12 cellular contexts compared by ENCODE assay signal in genomic region chr7:129925416-129926002, GRCh38. TPM values are rescaled to one million over a fixed set of nuclear protein-coding genes. Genes with fewer than 3 reads are reported as not detected.
DNase-seq lines count a peak whose midpoint lies in the region; ATAC-seq and TF ChIP-seq lines count a peak whose summit lies in the region.
"Had no signal": no experiment of that assay in that cellular context is flagged by ENCODE, and none has a peak within 500 bp of the region (broad histone marks: within the 10 kb centered on the region; RNA-seq: fewer than 3 reads in every experiment).

No MANE protein-coding gene starts in this region.

- no peaks in the 10 kb centered on the region for H3K9me3 Mint-ChIP-seq in endothelial cell (ENCODE audit: unreplicated experiment)
- H3K9me3 Mint-ChIP-seq: activated naive CD8-positive, alpha-beta T cell treated with anti-CD3 and anti-CD28 coated beads, Interleukin-2, amount 50 U/mL, for 24 hours; T-helper 2 cell treated with Interferon-gamma antibody and Interleukin-4, amounts not matched to agents 5 μg/mL and 100 μg/mL, for 36 hours had no signal

- H3K9me3 ChIP-seq in mesodermal cell (ENCODE audit: control insufficient read depth, low read length), result no peaks in the 10 kb centered on the region

- H3K27ac ChIP-seq in mesodermal cell (ENCODE audit: low read depth, low read length, severe bottlenecking), result peak overlapping the region; percentile 29

- DNase-seq in SK-MEL-5 (ENCODE audit: low read depth, low spot score) (peak; percentile 78), endothelial cell (ENCODE audit: low spot score) (no peak), superior temporal gyrus (ENCODE audit: extremely low spot score) (peak; percentile 70), NCI-H748 treated with DMSO at 0.1 percent for 48 hours (lab: John Stamatoyannopoulos, UW) (no peak)
- DNase-seq: activated naive CD8-positive, alpha-beta T cell treated with anti-CD3 and anti-CD28 coated beads, Interleukin-2, amount 50 U/mL, for 24 hours; erythroblast; NCI-H1105 had no signal

- H3K36me3 Mint-ChIP-seq in endothelial cell (ENCODE audit: low read depth, unreplicated experiment), result peaks cover 4% of the 10 kb centered on the region

- WGBS in mesodermal cell (ENCODE audit: insufficient coverage in 2 of 2), 2 experiments, result 94 to 96% methylated on average over 2 to 5 of the region's 8 CpGs

- no peak overlapping the region for H3K4me3 Mint-ChIP-seq in endothelial cell (ENCODE audit: unreplicated experiment)
- H3K4me3 Mint-ChIP-seq: activated naive CD8-positive, alpha-beta T cell treated with anti-CD3 and anti-CD28 coated beads, Interleukin-2, amount 50 U/mL, for 24 hours; T-helper 2 cell treated with Interferon-gamma antibody and Interleukin-4, amounts not matched to agents 5 μg/mL and 100 μg/mL, for 36 hours had no signal

- no peak for TF ChIP-seq CTCF in endothelial cell (IDR thresholded peaks at IDR 0.05; ENCODE audit: unreplicated experiment)

- in situ Hi-C loops in SK-MEL-5 (cut with HindIII; ENCODE audit: low pct_unique_long_range_greater_than_20kb, low sequenced_read_pairs), result no loop called here

- peaks cover 52% of the 10 kb centered on the region for H3K36me3 ChIP-seq in mesodermal cell (ENCODE audit: control insufficient read depth, insufficient read depth, low read length)

- no peaks in the 10 kb centered on the region for H3K27me3 Mint-ChIP-seq in endothelial cell (ENCODE audit: unreplicated experiment)
- H3K27me3 Mint-ChIP-seq: activated naive CD8-positive, alpha-beta T cell treated with anti-CD3 and anti-CD28 coated beads, Interleukin-2, amount 50 U/mL, for 24 hours had no signal

- no peak overlapping the region for H3K4me3 ChIP-seq in mesodermal cell (ENCODE audit: extremely low read depth, insufficient read depth, low read length, poor library complexity, severe bottlenecking)

- ATAC-seq in HG02981 (IDR thresholded peaks at IDR 0.05; ENCODE audit: unreplicated experiment), result no peak
- no peak for ATAC-seq in GM18907 (IDR thresholded peaks at IDR 0.05; ENCODE audit: unreplicated experiment)
- ATAC-seq in HG02798 (IDR thresholded peaks at IDR 0.05; ENCODE audit: poor library complexity, unreplicated experiment), result no peak
- ATAC-seq: activated naive CD8-positive, alpha-beta T cell treated with anti-CD3 and anti-CD28 coated beads, Interleukin-2, amount 50 U/mL, for 24 hours had no signal

- peak overlapping the region; percentile 48 for H3K27ac Mint-ChIP-seq in endothelial cell (ENCODE audit: unreplicated experiment)
- H3K27ac Mint-ChIP-seq: activated naive CD8-positive, alpha-beta T cell treated with anti-CD3 and anti-CD28 coated beads, Interleukin-2, amount 50 U/mL, for 24 hours; T-helper 2 cell treated with Interferon-gamma antibody and Interleukin-4, amounts not matched to agents 5 μg/mL and 100 μg/mL, for 36 hours had no signal

- peaks cover 4% of the 10 kb centered on the region for H3K4me1 Mint-ChIP-seq in endothelial cell (ENCODE audit: unreplicated experiment)

- H3K4me1 ChIP-seq in mesodermal cell (ENCODE audit: control insufficient read depth, insufficient read depth, low read length, poor library complexity, severe bottlenecking), result no peaks in the 10 kb centered on the region

RNA-seq across cellular contexts. Expression of gene UBE2H, which starts 27.3 kb away (rescaled TPM):
- 37.4 and 40.5 TPM in 2 replicates for total RNA-seq in SK-MEL-5 (2014; rRNA removed; shearing (Covaris generic))
- 71.1 and 85.0 TPM in 2 replicates for polyA plus RNA-seq in SK-MEL-5 (2015; cell fraction: cytosol; rRNA removed)
- 43.6 and 48.0 TPM in 2 replicates for polyA plus RNA-seq in SK-MEL-5 (2015; cell fraction: nucleus; rRNA removed)
- total RNA-seq in endothelial cell (ENCODE audit: unreplicated experiment), result 92.3 TPM
- 101 TPM for polyA plus RNA-seq in mesodermal cell (2013, experiment 1 of 2)
- polyA plus RNA-seq in mesodermal cell (2013, experiment 2 of 2), result 95.4 TPM

Comparison
In these comparisons a context has a peak if more than half of its experiments do, and no peak if none do; other contexts are left out.
1. DNase-seq: peak in SK-MEL-5 (single experiment) and superior temporal gyrus (single experiment); none in endothelial cell (single experiment) and NCI-H748 treated with DMSO at 0.1 percent for 48 hours (single experiment).